Comparison of ENCODE assay signal across 2 cellular contexts in genomic region chr12:100450726-100451125, GRCh38.
TF ChIP-seq lines count a peak whose summit lies in the region.

No MANE protein-coding gene starts in this region.

TF ChIP-seq in endothelial cell of umbilical vein, 7 proteins besides CTCF, POLR2A, EP300 and RAD21:
- no peak for TF ChIP-seq EZH2 (IDR thresholded peaks at IDR 0.05; ENCODE audit: borderline replicate concordance, low read depth, low read length, severe bottlenecking)
- TF ChIP-seq POLR2AphosphoS5 (IDR thresholded peaks at IDR 0.05; ENCODE audit: insufficient read depth, low read depth, low read length): no peak
- TF ChIP-seq MAX (IDR thresholded peaks at IDR 0.05; ENCODE audit: insufficient read depth, insufficient read length): no peak
- TF ChIP-seq MYC (IDR thresholded peaks at IDR 0.05; ENCODE audit: low read depth, low read length): no peak
- no peak for TF ChIP-seq GATA2 (IDR thresholded peaks at IDR 0.05; ENCODE audit: insufficient read depth, insufficient read length, low read depth, low read length)
- no peak for TF ChIP-seq FOS (IDR thresholded peaks at IDR 0.05; ENCODE audit: borderline replicate concordance, insufficient read depth, low read length)
- no peak for TF ChIP-seq JUN (IDR thresholded peaks at IDR 0.05; ENCODE audit: borderline replicate concordance, insufficient read depth, insufficient read length, low read depth)

TF ChIP-seq in HepG2, 621 proteins besides CTCF, POLR2A, EP300 and RAD21:
- TF ChIP-seq GZF1 (CRISPR knock-in tag; IDR thresholded peaks at IDR 0.05): no peak
- TF ChIP-seq TARDBP (CRISPR knock-in tag; IDR thresholded peaks at IDR 0.05): no peak
- no peak for TF ChIP-seq TP53 (CRISPR knock-in tag; conservative IDR thresholded peaks at IDR 0.05)
- no peak for TF ChIP-seq MLXIP (CRISPR knock-in tag; IDR thresholded peaks at IDR 0.05; ENCODE audit: borderline replicate concordance)
- TF ChIP-seq ZNF160 (CRISPR knock-in tag; IDR thresholded peaks at IDR 0.05): no peak
- no peak for TF ChIP-seq ZNF761 (CRISPR knock-in tag; conservative IDR thresholded peaks at IDR 0.05)
- no peak for TF ChIP-seq NFKB2 (CRISPR knock-in tag; IDR thresholded peaks at IDR 0.05; ENCODE audit: borderline replicate concordance)
- no peak for TF ChIP-seq TAF15 (IDR thresholded peaks at IDR 0.05; ENCODE audit: low read depth, low read length, poor library complexity, severe bottlenecking)
- no peak for TF ChIP-seq ZNF496 (CRISPR knock-in tag; IDR thresholded peaks at IDR 0.05; ENCODE audit: insufficient replicate concordance)
- TF ChIP-seq, protein P1, sequence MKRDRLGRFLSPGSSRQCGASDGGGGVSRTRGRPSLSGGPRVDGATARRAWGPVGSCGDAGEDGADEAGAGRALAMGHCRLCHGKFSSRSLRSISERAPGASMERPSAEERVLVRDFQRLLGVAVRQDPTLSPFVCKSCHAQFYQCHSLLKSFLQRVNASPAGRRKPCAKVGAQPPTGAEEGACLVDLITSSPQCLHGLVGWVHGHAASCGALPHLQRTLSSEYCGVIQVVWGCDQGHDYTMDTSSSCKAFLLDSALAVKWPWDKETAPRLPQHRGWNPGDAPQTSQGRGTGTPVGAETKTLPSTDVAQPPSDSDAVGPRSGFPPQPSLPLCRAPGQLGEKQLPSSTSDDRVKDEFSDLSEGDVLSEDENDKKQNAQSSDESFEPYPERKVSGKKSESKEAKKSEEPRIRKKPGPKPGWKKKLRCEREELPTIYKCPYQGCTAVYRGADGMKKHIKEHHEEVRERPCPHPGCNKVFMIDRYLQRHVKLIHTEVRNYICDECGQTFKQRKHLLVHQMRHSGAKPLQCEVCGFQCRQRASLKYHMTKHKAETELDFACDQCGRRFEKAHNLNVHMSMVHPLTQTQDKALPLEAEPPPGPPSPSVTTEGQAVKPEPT (CRISPR knock-in tag; IDR thresholded peaks at IDR 0.05; ENCODE audit: low read depth): no peak
- TF ChIP-seq ZNF879 (CRISPR knock-in tag; IDR thresholded peaks at IDR 0.05): no peak
- no peak for TF ChIP-seq XRCC5 (optimal IDR thresholded peaks at IDR 0.05; ENCODE audit: low read length)
- TF ChIP-seq LBX2 (CRISPR knock-in tag; IDR thresholded peaks at IDR 0.05; ENCODE audit: borderline replicate concordance): no peak
- TF ChIP-seq ZNF282 (IDR thresholded peaks at IDR 0.05; ENCODE audit: partially characterized antibody): no peak
- TF ChIP-seq JDP2 (CRISPR knock-in tag; IDR thresholded peaks at IDR 0.05; ENCODE audit: borderline replicate concordance): no peak
- TF ChIP-seq HOXA5 (CRISPR knock-in tag; IDR thresholded peaks at IDR 0.05): no peak
- TF ChIP-seq HMGXB4 (CRISPR knock-in tag; IDR thresholded peaks at IDR 0.05; ENCODE audit: borderline replicate concordance in 1 of 2, low read depth in 1 of 2): no peak
- TF ChIP-seq RXRA (CRISPR knock-in tag; IDR thresholded peaks at IDR 0.05): no peak
